Comparison of ENCODE assay signal across 11 cellular contexts in the genomic region with DNA sequence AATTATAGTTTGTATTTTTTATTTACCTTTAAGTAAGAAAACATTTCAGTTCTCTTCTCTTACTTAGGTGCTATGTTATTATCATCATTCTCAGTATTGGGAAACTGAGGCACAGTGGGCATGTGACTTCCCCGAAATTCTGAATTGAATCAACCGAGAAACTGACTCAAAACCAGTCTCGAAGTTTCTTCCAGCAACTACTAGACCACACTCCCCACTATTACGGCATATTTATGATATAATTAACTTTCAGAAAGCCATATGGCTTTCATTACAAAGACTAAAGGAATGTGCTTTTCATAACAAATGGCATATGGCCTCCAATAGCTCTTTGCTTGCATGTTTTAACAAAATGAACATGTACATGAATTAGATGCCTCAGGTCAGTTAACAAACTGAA.
DNase-seq lines count a peak whose midpoint lies in the region; TF ChIP-seq lines count a peak whose summit lies in the region.
"Had no signal": no experiment of that assay in that cellular context is flagged by ENCODE, and none has a peak within 500 bp of the region (broad histone marks: within the 10 kb centered on the region; RNA-seq: fewer than 3 reads in every experiment).

No MANE protein-coding gene starts in this region.

- no peak for TF ChIP-seq CTCF in adrenal gland (IDR thresholded peaks at IDR 0.05)
- no peak for TF ChIP-seq CTCF in hepatocyte (IDR thresholded peaks at IDR 0.05; ENCODE audit: poor library complexity)
- no peak for TF ChIP-seq CTCF in transverse colon (IDR thresholded peaks at IDR 0.05)

- no peak for DNase-seq in activated naive CD4-positive, alpha-beta T cell treated with anti-CD3 and anti-CD28 coated beads, Interleukin-2, amount 10 ng/mL, durations not matched to agents 7 days and 5 days
- DNase-seq in adrenal gland = no peak
- DNase-seq in hepatocyte (ENCODE audit: low spot score) = no peak
- DNase-seq in transverse colon = no peak
- DNase-seq in G401 (ENCODE audit: low spot score) = no peak
- no peak for DNase-seq in stimulated activated CD4-positive, alpha-beta T cell treated with anti-CD3 and anti-CD28 coated beads, Interleukin-12 subunit alpha, Interleukin-12 subunit beta, amount 100 ng/mL, for 4 hours
- DNase-seq in stimulated activated CD8-positive, alpha-beta memory T cell treated with anti-CD3 and anti-CD28 coated beads, Interleukin-4, amount 100 ng/mL, for 48 hours = no peak
- DNase-seq: colonic mucosa, left cardiac atrium had no signal

- CTCF ChIA-PET in activated naive CD4-positive, alpha-beta T cell treated with anti-CD3 and anti-CD28 coated beads, Interleukin-2, amount 10 ng/mL, durations not matched to agents 7 days and 5 days (lab: Charles Lee) = no interaction called here

- H2AFZ ChIP-seq in hepatocyte = no peak overlapping the region

- no peaks in the 10 kb centered on the region for H3K9me3 Mint-ChIP-seq in activated naive CD4-positive, alpha-beta T cell treated with anti-CD3 and anti-CD28 coated beads, Interleukin-2, amount 50 U/mL, for 24 hours
- peaks cover 1% of the 10 kb centered on the region for H3K9me3 Mint-ChIP-seq in activated naive CD4-positive, alpha-beta T cell treated with anti-CD3 and anti-CD28 coated beads, Interleukin-2, amount 10 ng/mL, durations not matched to agents 7 days and 5 days

- no peaks in the 10 kb centered on the region for H3K27me3 ChIP-seq in adrenal gland
- H3K27me3 ChIP-seq in hepatocyte = no peaks in the 10 kb centered on the region
- H3K27me3 ChIP-seq in transverse colon = no peaks in the 10 kb centered on the region
- H3K27me3 ChIP-seq: BLaER1, colonic mucosa had no signal

- peaks cover 3% of the 10 kb centered on the region for H3K36me3 Mint-ChIP-seq in activated naive CD4-positive, alpha-beta T cell treated with anti-CD3 and anti-CD28 coated beads, Interleukin-2, amount 50 U/mL, for 24 hours
- peaks cover 11% of the 10 kb centered on the region for H3K36me3 Mint-ChIP-seq in activated naive CD4-positive, alpha-beta T cell treated with anti-CD3 and anti-CD28 coated beads, Interleukin-2, amount 10 ng/mL, durations not matched to agents 7 days and 5 days

- peak overlapping the region; percentile 44 for H3K4me2 ChIP-seq in hepatocyte
- H3K4me2 ChIP-seq: BLaER1 had no signal

- H3K9me3 ChIP-seq in adrenal gland (replicated peaks in 1 of 3) (no peaks in the 10 kb centered on the region), hepatocyte (ENCODE audit: low read depth) (no peaks in the 10 kb centered on the region), transverse colon (no peaks in the 10 kb centered on the region)
- H3K9me3 ChIP-seq: BLaER1, colonic mucosa had no signal

- H3K36me3 ChIP-seq in adrenal gland (replicated peaks in 1 of 2) = no peaks in the 10 kb centered on the region
- H3K36me3 ChIP-seq in hepatocyte (replicated peaks; ENCODE audit: insufficient read depth, low read depth) = no peaks in the 10 kb centered on the region
- H3K36me3 ChIP-seq in transverse colon = no peaks in the 10 kb centered on the region
- H3K36me3 ChIP-seq: BLaER1, colonic mucosa had no signal

- TF ChIP-seq POLR2A in adrenal gland (IDR thresholded peaks at IDR 0.05) = no peak
- TF ChIP-seq POLR2A in transverse colon (IDR thresholded peaks at IDR 0.05) = no peak

- peak overlapping the region; percentile 30 for H3K27ac Mint-ChIP-seq in activated naive CD4-positive, alpha-beta T cell treated with anti-CD3 and anti-CD28 coated beads, Interleukin-2, amount 50 U/mL, for 24 hours
- H3K27ac Mint-ChIP-seq in activated naive CD4-positive, alpha-beta T cell treated with anti-CD3 and anti-CD28 coated beads, Interleukin-2, amount 10 ng/mL, durations not matched to agents 7 days and 5 days = no peak overlapping the region

- no peaks in the 10 kb centered on the region for H3K9me2 ChIP-seq in hepatocyte (replicated peaks; ENCODE audit: insufficient read depth)

- H3K4me1 Mint-ChIP-seq in activated naive CD4-positive, alpha-beta T cell treated with anti-CD3 and anti-CD28 coated beads, Interleukin-2, amount 50 U/mL, for 24 hours = peaks cover 58% of the 10 kb centered on the region
- H3K4me1 Mint-ChIP-seq in activated naive CD4-positive, alpha-beta T cell treated with anti-CD3 and anti-CD28 coated beads, Interleukin-2, amount 10 ng/mL, durations not matched to agents 7 days and 5 days = peaks cover 11% of the 10 kb centered on the region

- H3K79me2 ChIP-seq in hepatocyte = no peaks in the 10 kb centered on the region

- H3K4me3 ChIP-seq in adrenal gland (no peak overlapping the region), hepatocyte (no peak overlapping the region), transverse colon (no peak overlapping the region)
- H3K4me3 ChIP-seq: BLaER1, colonic mucosa had no signal

- no peaks in the 10 kb centered on the region for H3K27me3 Mint-ChIP-seq in activated naive CD4-positive, alpha-beta T cell treated with anti-CD3 and anti-CD28 coated beads, Interleukin-2, amount 50 U/mL, for 24 hours
- H3K27me3 Mint-ChIP-seq in activated naive CD4-positive, alpha-beta T cell treated with anti-CD3 and anti-CD28 coated beads, Interleukin-2, amount 10 ng/mL, durations not matched to agents 7 days and 5 days = no peaks in the 10 kb centered on the region

- WGBS in adrenal gland, 4 donors = 65 to 74% (median 70%) methylated on average over 4 of the region's 4 CpGs
- 61% methylated on average over 4 of the region's 4 CpGs for WGBS in hepatocyte (ENCODE audit: low lambda C conversion rate, missing lambda C conversion rate)
- 68 to 76% methylated on average over 4 of the region's 4 CpGs for WGBS in transverse colon (ENCODE audit: low coverage in 1 of 2), 2 donors

- no peak for TF ChIP-seq EP300 in transverse colon (IDR thresholded peaks at IDR 0.05; ENCODE audit: low read depth)

- H3K27ac ChIP-seq in adrenal gland (peak overlapping the region; percentile 40 to 82 (median 65)), hepatocyte (peak overlapping the region; percentile 74), transverse colon (peak overlapping the region; percentile 39 to 62 (median 54))
- H3K27ac ChIP-seq: BLaER1, colonic mucosa had no signal

- H3K4me1 ChIP-seq in adrenal gland (replicated peaks in 1 of 2) = peaks cover 25 to 28% of the 10 kb centered on the region in 2 donors
- H3K4me1 ChIP-seq in hepatocyte (ENCODE audit: insufficient read depth) = peaks cover 19% of the 10 kb centered on the region
- peaks cover 0 to 11% (median 0%) of the 10 kb centered on the region in 4 donors for H3K4me1 ChIP-seq in transverse colon
- H3K4me1 ChIP-seq: BLaER1, colonic mucosa had no signal

- in situ Hi-C loops in transverse colon (cut with MboI; ENCODE audit: low pct_ligation_motif_present in 1 of 4, low pct_unique_long_range_greater_than_20kb in 1 of 4, low sequenced_read_pairs in 3 of 4) = no loop called here
- in situ Hi-C loops in G401 (cut with HindIII; ENCODE audit: low sequenced_read_pairs) = no loop called here

- intact Hi-C loops in adrenal gland (cut with DNase I) = loop anchor here in 1 of 2 donors (10.0 kb wide), 1 partner anchor 171 kb away; no protein-coding TSS in a partner anchor
- intact Hi-C loops in transverse colon (cut with DNase I; ENCODE audit: low total_unique reads) = no loop called here

- no peak overlapping the region for H3K4me3 Mint-ChIP-seq in activated naive CD4-positive, alpha-beta T cell treated with anti-CD3 and anti-CD28 coated beads, Interleukin-2, amount 50 U/mL, for 24 hours
- no peak overlapping the region for H3K4me3 Mint-ChIP-seq in activated naive CD4-positive, alpha-beta T cell treated with anti-CD3 and anti-CD28 coated beads, Interleukin-2, amount 10 ng/mL, durations not matched to agents 7 days and 5 days

- no peaks in the 10 kb centered on the region for H4K20me1 ChIP-seq in hepatocyte (ENCODE audit: insufficient read depth, poor library complexity, severe bottlenecking)
- H4K20me1 ChIP-seq: BLaER1 had no signal
